22 cellular contexts compared by ENCODE assay signal in genomic region chr4:176969011-176969410, GRCh38.
"Had no signal": no experiment of that assay in that cellular context is flagged by ENCODE, and none has a peak within 500 bp of the region (broad histone marks: within the 10 kb centered on the region; RNA-seq: fewer than 3 reads in every experiment).

No MANE protein-coding gene starts in this region.

- FAIRE-seq: HTR-8/SVneo had no signal

- DNase-seq: Kasumi-1, MM.1S, NCI-H1092 treated with DMSO at 0.1 percent for 48 hours, NCI-H1436, NCI-H187, NCI-H2029, NCI-H2081 treated with DMSO at 0.1 percent for 48 hours, NCI-H2171, NCI-H226, NCI-H446, NCI-H510A, NCI-H524 treated with DMSO at 0.1 percent for 48 hours, NCI-H69, NCI-H774, PC-3, SHP77, SJCRH30 had no signal

- H3K27ac ChIP-seq: HL-60, KMS-11, RWPE1, SJCRH30 had no signal

- H3K27me3 ChIP-seq: SJCRH30 had no signal

- H3K4me2 ChIP-seq: KMS-11 had no signal

- ATAC-seq: Panc1, PC-3 had no signal

- H3K9ac ChIP-seq: KMS-11 had no signal

- H3K9me3 ChIP-seq: SJCRH30 had no signal

- H3K4me3 ChIP-seq: SJCRH30 had no signal

- H3K4me1 ChIP-seq: SJCRH30 had no signal

- H3K36me3 ChIP-seq: SJCRH30 had no signal
